In the genomic region with DNA sequence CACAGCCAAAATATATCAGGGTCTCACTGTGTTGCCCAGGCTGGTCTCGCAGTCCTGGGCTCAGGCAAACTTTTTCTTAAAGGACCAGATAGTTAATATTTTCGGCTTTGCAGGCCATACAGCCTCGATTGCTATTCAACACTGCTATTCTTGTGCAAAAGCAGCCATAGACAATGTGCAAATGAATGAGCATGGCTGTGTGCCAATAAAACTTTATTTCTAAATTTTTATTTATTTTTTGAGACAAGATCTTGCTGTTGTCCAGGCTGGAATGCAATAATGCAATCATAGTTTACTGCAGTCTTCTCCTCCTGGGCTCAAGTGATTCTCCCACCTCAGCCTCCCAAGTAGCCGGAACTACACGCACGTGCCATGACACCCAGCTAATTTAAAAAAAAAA, we compare ENCODE assay signal across 1 cellular context.
TF ChIP-seq lines count a peak whose summit lies in the region.

No MANE protein-coding gene starts in this region.

TF ChIP-seq in K562, 482 proteins besides CTCF, POLR2A, EP300 and RAD21:
- TF ChIP-seq NFIC (IDR thresholded peaks at IDR 0.05): peak; percentile 55; the same call in 1 of the 2 replicates
- peak; percentile 64 for TF ChIP-seq ZNF121 (CRISPR knock-in tag; conservative IDR thresholded peaks at IDR 0.05)
- no peak for TF ChIP-seq ZNF232 (CRISPR knock-in tag; IDR thresholded peaks at IDR 0.05)
- TF ChIP-seq KAT2B (IDR thresholded peaks at IDR 0.05; ENCODE audit: low read depth, low read length): no peak
- TF ChIP-seq, protein P1, sequence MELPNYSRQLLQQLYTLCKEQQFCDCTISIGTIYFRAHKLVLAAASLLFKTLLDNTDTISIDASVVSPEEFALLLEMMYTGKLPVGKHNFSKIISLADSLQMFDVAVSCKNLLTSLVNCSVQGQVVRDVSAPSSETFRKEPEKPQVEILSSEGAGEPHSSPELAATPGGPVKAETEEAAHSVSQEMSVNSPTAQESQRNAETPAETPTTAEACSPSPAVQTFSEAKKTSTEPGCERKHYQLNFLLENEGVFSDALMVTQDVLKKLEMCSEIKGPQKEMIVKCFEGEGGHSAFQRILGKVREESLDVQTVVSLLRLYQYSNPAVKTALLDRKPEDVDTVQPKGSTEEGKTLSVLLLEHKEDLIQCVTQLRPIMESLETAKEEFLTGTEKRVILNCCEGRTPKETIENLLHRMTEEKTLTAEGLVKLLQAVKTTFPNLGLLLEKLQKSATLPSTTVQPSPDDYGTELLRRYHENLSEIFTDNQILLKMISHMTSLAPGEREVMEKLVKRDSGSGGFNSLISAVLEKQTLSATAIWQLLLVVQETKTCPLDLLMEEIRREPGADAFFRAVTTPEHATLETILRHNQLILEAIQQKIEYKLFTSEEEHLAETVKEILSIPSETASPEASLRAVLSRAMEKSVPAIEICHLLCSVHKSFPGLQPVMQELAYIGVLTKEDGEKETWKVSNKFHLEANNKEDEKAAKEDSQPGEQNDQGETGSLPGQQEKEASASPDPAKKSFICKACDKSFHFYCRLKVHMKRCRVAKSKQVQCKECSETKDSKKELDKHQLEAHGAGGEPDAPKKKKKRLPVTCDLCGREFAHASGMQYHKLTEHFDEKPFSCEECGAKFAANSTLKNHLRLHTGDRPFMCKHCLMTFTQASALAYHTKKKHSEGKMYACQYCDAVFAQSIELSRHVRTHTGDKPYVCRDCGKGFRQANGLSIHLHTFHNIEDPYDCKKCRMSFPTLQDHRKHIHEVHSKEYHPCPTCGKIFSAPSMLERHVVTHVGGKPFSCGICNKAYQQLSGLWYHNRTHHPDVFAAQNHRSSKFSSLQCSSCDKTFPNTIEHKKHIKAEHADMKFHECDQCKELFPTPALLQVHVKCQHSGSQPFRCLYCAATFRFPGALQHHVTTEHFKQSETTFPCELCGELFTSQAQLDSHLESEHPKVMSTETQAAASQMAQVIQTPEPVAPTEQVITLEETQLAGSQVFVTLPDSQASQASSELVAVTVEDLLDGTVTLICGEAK (IDR thresholded peaks at IDR 0.05): peak; percentile 88
- TF ChIP-seq, protein P1 (CRISPR knock-in tag; IDR thresholded peaks at IDR 0.05): peak; percentile 70
- no peak for TF ChIP-seq RUNX1 (IDR thresholded peaks at IDR 0.05; ENCODE audit: low read depth)
